26 cellular contexts compared by ENCODE assay signal in the genomic region with DNA sequence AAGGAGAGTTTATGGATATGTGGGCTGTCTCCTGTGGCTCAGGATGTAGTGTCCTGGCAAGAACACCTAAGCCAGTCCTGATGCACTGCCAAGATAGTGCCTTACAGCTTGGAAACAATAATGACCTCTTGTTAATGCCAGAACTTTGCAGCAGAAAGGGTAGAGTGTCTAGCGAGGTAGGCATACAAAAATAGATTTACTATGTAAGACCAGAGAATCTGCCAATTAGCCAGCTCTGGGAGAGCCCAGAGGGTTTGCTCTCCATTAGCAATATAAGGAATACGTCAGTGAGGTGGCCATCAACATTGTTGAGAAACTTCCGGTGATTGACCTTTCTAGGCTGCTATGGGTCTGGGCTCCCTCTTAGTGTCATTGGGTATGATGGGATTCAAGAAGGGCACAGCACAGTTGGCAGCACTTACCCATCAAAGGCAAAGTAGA.
DNase-seq lines count a peak whose midpoint lies in the region; TF ChIP-seq lines count a peak whose summit lies in the region.
"Had no signal": no experiment of that assay in that cellular context is flagged by ENCODE, and none has a peak within 500 bp of the region (broad histone marks: within the 10 kb centered on the region; RNA-seq: fewer than 3 reads in every experiment).

No MANE protein-coding gene starts in this region.

- no peak for TF ChIP-seq POLR2A in esophagus muscularis mucosa (IDR thresholded peaks at IDR 0.05; ENCODE audit: low read depth)

- no peak overlapping the region for H3K4me3 ChIP-seq in esophagus muscularis mucosa
- H3K4me3 ChIP-seq in skeletal muscle tissue (ENCODE audit: low read length in 3 of 3): no peak overlapping the region
- H3K4me3 ChIP-seq: hepatocyte, SJSA1, uterus had no signal

- H3K27ac ChIP-seq in esophagus muscularis mucosa (replicated peaks in 1 of 4) (peak overlapping the region; percentile 73 to 83 (median 78)), skeletal muscle tissue (ENCODE audit: low read depth, low read length) (peak overlapping the region; percentile 90)
- H3K27ac ChIP-seq: hepatocyte, SJSA1, uterus had no signal

- no peaks in the 10 kb centered on the region for H3K9me3 Mint-ChIP-seq in activated CD4-positive, alpha-beta T cell treated with anti-CD3 and anti-CD28 coated beads, Interleukin-2, amount 10 ng/mL, durations not matched to agents 24 days and 14 days
- H3K9me3 Mint-ChIP-seq in Calu3 (ENCODE audit: low read depth, unreplicated experiment): no peaks in the 10 kb centered on the region
- H3K9me3 Mint-ChIP-seq: CD4-positive, CD25-positive, alpha-beta regulatory T cell; central memory CD8-positive, alpha-beta T cell; dendritic cell treated with granulocyte-macrophage colony-stimulating factor and Interleukin-4, amounts not matched to agents 40 ng/mL and 50 ng/mL, for 4 days; memory B cell; stimulated activated memory B cell treated with anti-CD40 and anti-IgM and Interleukin-4, amounts not matched to agents 10 μg/mL and 1 μg/mL and 100 μg/mL, for 72 hours had no signal

- no peaks in the 10 kb centered on the region for H3K27me3 ChIP-seq in esophagus muscularis mucosa
- no peaks in the 10 kb centered on the region for H3K27me3 ChIP-seq in skeletal muscle tissue (ENCODE audit: control insufficient read depth in 3 of 3, insufficient read depth in 3 of 3, low read length in 3 of 3)
- H3K27me3 ChIP-seq: hepatocyte, SJSA1, uterus had no signal

- no peaks in the 10 kb centered on the region for H3K36me3 ChIP-seq in esophagus muscularis mucosa
- no peaks in the 10 kb centered on the region for H3K36me3 ChIP-seq in skeletal muscle tissue (ENCODE audit: control insufficient read depth in 3 of 3, insufficient read depth in 3 of 3, low read length in 3 of 3)
- H3K36me3 ChIP-seq: SJSA1, uterus had no signal

- intact Hi-C loops in activated CD4-positive, alpha-beta T cell treated with anti-CD3 and anti-CD28 coated beads, Interleukin-2, amount 10 ng/mL, durations not matched to agents 24 days and 14 days (cut with micrococcal nuclease): no loop called here
- intact Hi-C loops in esophagus muscularis mucosa (cut with DNase I): loop anchor here (10.0 kb wide), 1 partner anchor 176 kb away; the partner anchor contains the start of gene GALNT2
- intact Hi-C loops in Calu3 (cut with micrococcal nuclease; ENCODE audit: unreplicated experiment): no loop called here

- H3K9ac ChIP-seq in skeletal muscle tissue (ENCODE audit: low read depth in 1 of 3, low read length in 3 of 3): peak overlapping the region in 2 of 3 donors; percentile 48 to 55

- H3K4me1 ChIP-seq in esophagus muscularis mucosa (peaks cover 14 to 46% (median 41%) of the 10 kb centered on the region in 4 donors), skeletal muscle tissue (ENCODE audit: control insufficient read depth in 3 of 3, insufficient read depth in 3 of 3, low read length in 3 of 3) (peaks cover 33 to 49% (median 36%) of the 10 kb centered on the region in 3 donors)
- H3K4me1 ChIP-seq: SJSA1, uterus had no signal

- no peaks in the 10 kb centered on the region for H3K4me1 Mint-ChIP-seq in activated CD4-positive, alpha-beta T cell treated with anti-CD3 and anti-CD28 coated beads, Interleukin-2, amount 10 ng/mL, durations not matched to agents 24 days and 14 days
- H3K4me1 Mint-ChIP-seq in Calu3 (ENCODE audit: low read depth, unreplicated experiment): no peaks in the 10 kb centered on the region
- H3K4me1 Mint-ChIP-seq: CD4-positive, CD25-positive, alpha-beta regulatory T cell; central memory CD8-positive, alpha-beta T cell; memory B cell; neural crest cell; stimulated activated memory B cell treated with anti-CD40 and anti-IgM and Interleukin-4, amounts not matched to agents 10 μg/mL and 1 μg/mL and 100 μg/mL, for 72 hours had no signal

- WGBS in esophagus muscularis mucosa: 70% methylated on average over 3 of the region's 3 CpGs

- peak; percentile 29 for DNase-seq in activated CD4-positive, alpha-beta T cell treated with anti-CD3 and anti-CD28 coated beads, Interleukin-2, amount 10 ng/mL, durations not matched to agents 24 days and 14 days
- no peak for DNase-seq in activated CD4-positive, alpha-beta T cell treated with anti-CD3 and anti-CD28 coated beads for 1 hour
- peak; percentile 88 for DNase-seq in esophagus muscularis mucosa (ENCODE audit: extremely low spot score)
- DNase-seq in islet precursor cell: peak; percentile 27
- DNase-seq in Calu3: no peak
- no peak for DNase-seq in HPDE6-E6E7 (ENCODE audit: extremely low spot score)
- DNase-seq in pons (ENCODE audit: low spot score): no peak
- DNase-seq: activated CD8-positive, alpha-beta memory T cell treated with anti-CD3 and anti-CD28 coated beads, Interleukin-2, amount 50 U/mL, for 4 hours; activated naive CD4-positive, alpha-beta T cell; CD4-positive, CD25-positive, alpha-beta regulatory T cell; DMS79 treated with DMSO at 0.1 percent for 48 hours; foreskin melanocyte; HCEC 1CT; Karpas-422; NCI-H82; T1000; uterus had no signal

- CTCF ChIA-PET in Calu3 (lab: Charles Lee): no interaction called here

- no peaks in the 10 kb centered on the region for H3K36me3 Mint-ChIP-seq in activated CD4-positive, alpha-beta T cell treated with anti-CD3 and anti-CD28 coated beads, Interleukin-2, amount 10 ng/mL, durations not matched to agents 24 days and 14 days (ENCODE audit: low read depth)
- no peaks in the 10 kb centered on the region for H3K36me3 Mint-ChIP-seq in Calu3 (ENCODE audit: insufficient read depth, unreplicated experiment)
- H3K36me3 Mint-ChIP-seq: CD4-positive, CD25-positive, alpha-beta regulatory T cell; memory B cell; stimulated activated memory B cell treated with anti-CD40 and anti-IgM and Interleukin-4, amounts not matched to agents 10 μg/mL and 1 μg/mL and 100 μg/mL, for 72 hours had no signal

- H3K9me3 ChIP-seq in esophagus muscularis mucosa: no peaks in the 10 kb centered on the region
- H3K9me3 ChIP-seq in skeletal muscle tissue (ENCODE audit: control insufficient read depth in 3 of 3, low read length in 3 of 3): no peaks in the 10 kb centered on the region
- H3K9me3 ChIP-seq: SJSA1, uterus had no signal

- no peak overlapping the region for H3K4me3 Mint-ChIP-seq in activated CD4-positive, alpha-beta T cell treated with anti-CD3 and anti-CD28 coated beads, Interleukin-2, amount 10 ng/mL, durations not matched to agents 24 days and 14 days
- H3K4me3 Mint-ChIP-seq in Calu3 (ENCODE audit: low read depth, unreplicated experiment): no peak overlapping the region
- H3K4me3 Mint-ChIP-seq: CD4-positive, CD25-positive, alpha-beta regulatory T cell; central memory CD8-positive, alpha-beta T cell; dendritic cell treated with granulocyte-macrophage colony-stimulating factor and Interleukin-4, amounts not matched to agents 40 ng/mL and 50 ng/mL, for 4 days; memory B cell; neural crest cell; stimulated activated memory B cell treated with anti-CD40 and anti-IgM and Interleukin-4, amounts not matched to agents 10 μg/mL and 1 μg/mL and 100 μg/mL, for 72 hours had no signal

- peak; percentile 20 for TF ChIP-seq EP300 in esophagus muscularis mucosa (IDR thresholded peaks at IDR 0.05)

- no peak overlapping the region for H3K27ac Mint-ChIP-seq in activated CD4-positive, alpha-beta T cell treated with anti-CD3 and anti-CD28 coated beads, Interleukin-2, amount 10 ng/mL, durations not matched to agents 24 days and 14 days
- H3K27ac Mint-ChIP-seq in Calu3 (ENCODE audit: unreplicated experiment): no peak overlapping the region
- H3K27ac Mint-ChIP-seq: CD4-positive, CD25-positive, alpha-beta regulatory T cell; dendritic cell treated with granulocyte-macrophage colony-stimulating factor and Interleukin-4, amounts not matched to agents 40 ng/mL and 50 ng/mL, for 4 days; memory B cell; progenitor cell of endocrine pancreas; stimulated activated memory B cell treated with anti-CD40 and anti-IgM and Interleukin-4, amounts not matched to agents 10 μg/mL and 1 μg/mL and 100 μg/mL, for 72 hours had no signal

- TF ChIP-seq CTCF in esophagus muscularis mucosa (IDR thresholded peaks at IDR 0.05) (no peak), Calu3 (IDR thresholded peaks at IDR 0.05; ENCODE audit: unreplicated experiment) (no peak)

- peaks cover 16% of the 10 kb centered on the region for H3K27me3 Mint-ChIP-seq in activated CD4-positive, alpha-beta T cell treated with anti-CD3 and anti-CD28 coated beads, Interleukin-2, amount 10 ng/mL, durations not matched to agents 24 days and 14 days
- peaks cover 66% of the 10 kb centered on the region for H3K27me3 Mint-ChIP-seq in Calu3 (ENCODE audit: unreplicated experiment)

- BruUV-seq in Calu3 (replicated peaks; lab: Mats Ljungman, UMichigan): no TSS peak

Comparison
In these comparisons a context has a peak if more than half of its experiments do, and no peak if none do; other contexts are left out.
1. DNase-seq: peak in activated CD4-positive, alpha-beta T cell treated with anti-CD3 and anti-CD28 coated beads, Interleukin-2, amount 10 ng/mL, durations not matched to agents 24 days and 14 days (single experiment), esophagus muscularis mucosa (single experiment) and islet precursor cell (single experiment); none in activated CD4-positive, alpha-beta T cell treated with anti-CD3 and anti-CD28 coated beads for 1 hour (single experiment), Calu3 (single experiment), HPDE6-E6E7 (single experiment) and pons (single experiment).